Comparison of ENCODE assay signal across 26 cellular contexts in genomic region chrX:68534696-68535095, GRCh38.
"Had no signal": no experiment of that assay in that cellular context is flagged by ENCODE, and none has a peak within 500 bp of the region (broad histone marks: within the 10 kb centered on the region; RNA-seq: fewer than 3 reads in every experiment).

No MANE protein-coding gene starts in this region.

- H3K36me3 ChIP-seq: ovary had no signal

- H3K4me3 ChIP-seq: hepatocyte, ovary, psoas muscle, right atrium auricular region, thyroid gland had no signal

- H3K4me1 Mint-ChIP-seq: immature natural killer cell had no signal

- H3K4me3 Mint-ChIP-seq: activated naive CD8-positive, alpha-beta T cell treated with anti-CD3 and anti-CD28 coated beads for 36 hours; activated T-cell treated with anti-CD3 and anti-CD28 coated beads, Interleukin-2, amount 50 U/mL, for 4 hours; immature natural killer cell; natural killer cell treated with Interleukin-12 subunit alpha and Interleukin-12 subunit beta and Interleukin-15 and Interleukin-18, amount 100 ng/mL, for 72 hours; stimulated activated naive CD8-positive, alpha-beta T cell treated with anti-CD3 and anti-CD28 coated beads, Interleukin-15, Interleukin-2, amounts not matched to agents 100 ng/mL and 50 ng/mL, for 24 hours; T-helper 1 cell treated with Interleukin-12 subunit alpha and Interleukin-12 subunit beta and Interleukin-4 antibody, amounts not matched to agents 30 μg/mL and 1 μg/mL, for 36 hours had no signal

- H3K79me2 ChIP-seq: hepatocyte had no signal

- H3K4me2 ChIP-seq: hepatocyte had no signal

- H3K27ac ChIP-seq: ovary, right atrium auricular region, thyroid gland had no signal

- H3K9me3 ChIP-seq: ovary, psoas muscle, thyroid gland had no signal

- ATAC-seq: activated T-cell treated with anti-CD3 and anti-CD28 coated beads, Interleukin-2, amount 50 U/mL, for 4 hours; left ventricle myocardium superior; natural killer cell treated with Interleukin-12 subunit alpha and Interleukin-12 subunit beta and Interleukin-15 and Interleukin-18, amount 100 ng/mL, for 72 hours; psoas muscle had no signal

- H2AFZ ChIP-seq: hepatocyte had no signal

- H3K9me3 Mint-ChIP-seq: activated naive CD8-positive, alpha-beta T cell treated with anti-CD3 and anti-CD28 coated beads for 36 hours; activated T-cell treated with anti-CD3 and anti-CD28 coated beads, Interleukin-2, amount 50 U/mL, for 4 hours; activated T-helper 2 cell treated with anti-CD3 and anti-CD28 coated beads, Interferon-gamma antibody, Interleukin-2, Interleukin-4, amounts not matched to agents 10 μg/mL and 5 μg/mL and 100 μg/mL, durations not matched to agents 14 hours and 24 hours and 36 hours; immature natural killer cell; natural killer cell treated with Interleukin-12 subunit alpha and Interleukin-12 subunit beta and Interleukin-15 and Interleukin-18, amount 100 ng/mL, for 72 hours; stimulated activated naive CD8-positive, alpha-beta T cell treated with anti-CD3 and anti-CD28 coated beads, Interleukin-15, Interleukin-2, amounts not matched to agents 100 ng/mL and 50 ng/mL, for 24 hours; T-helper 1 cell treated with Interleukin-12 subunit alpha and Interleukin-12 subunit beta and Interleukin-4 antibody, amounts not matched to agents 30 μg/mL and 1 μg/mL, for 36 hours had no signal

- H3K27me3 Mint-ChIP-seq: activated naive CD8-positive, alpha-beta T cell treated with anti-CD3 and anti-CD28 coated beads for 36 hours; stimulated activated naive CD8-positive, alpha-beta T cell treated with anti-CD3 and anti-CD28 coated beads, Interleukin-15, Interleukin-2, amounts not matched to agents 100 ng/mL and 50 ng/mL, for 24 hours had no signal

- H3K4me1 ChIP-seq: right atrium auricular region, thyroid gland had no signal

- H3K27ac Mint-ChIP-seq: activated naive CD8-positive, alpha-beta T cell treated with anti-CD3 and anti-CD28 coated beads for 36 hours; activated T-helper 2 cell treated with anti-CD3 and anti-CD28 coated beads, Interferon-gamma antibody, Interleukin-2, Interleukin-4, amounts not matched to agents 10 μg/mL and 5 μg/mL and 100 μg/mL, durations not matched to agents 14 hours and 24 hours and 36 hours; immature natural killer cell; natural killer cell treated with Interleukin-12 subunit alpha and Interleukin-12 subunit beta and Interleukin-15 and Interleukin-18, amount 100 ng/mL, for 72 hours; stimulated activated naive CD8-positive, alpha-beta T cell treated with anti-CD3 and anti-CD28 coated beads, Interleukin-15, Interleukin-2, amounts not matched to agents 100 ng/mL and 50 ng/mL, for 24 hours; T-helper 1 cell treated with Interleukin-12 subunit alpha and Interleukin-12 subunit beta and Interleukin-4 antibody, amounts not matched to agents 30 μg/mL and 1 μg/mL, for 36 hours had no signal

- DNase-seq: activated CD4-positive, alpha-beta T cell treated with anti-CD3 and anti-CD28 coated beads for 4 hours; activated CD4-positive, alpha-beta T cell treated with anti-CD3 and anti-CD28 coated beads, Interleukin-2, amount 50 U/mL, for 48 hours; activated CD4-positive, CD25-positive, alpha-beta regulatory T cell; activated CD8-positive, alpha-beta memory T cell treated with anti-CD3 and anti-CD28 coated beads, Interleukin-2, amount 50 U/mL, for 48 hours; activated naive CD4-positive, alpha-beta T cell; activated naive CD8-positive, alpha-beta T cell treated with anti-CD3 and anti-CD28 coated beads for 36 hours; activated T-cell treated with anti-CD3 and anti-CD28 coated beads, Interleukin-2, amount 50 U/mL, for 4 hours; amniotic stem cell; erythroblast; glutamatergic neuron; immature natural killer cell; kidney glomerular epithelial cell; left ventricle myocardium superior; midbrain; ovary; psoas muscle; stimulated activated CD4-positive, alpha-beta T cell treated with anti-CD3 and anti-CD28 coated beads, Interleukin-12 subunit alpha, Interleukin-12 subunit beta, amount 100 ng/mL, for 4 hours; substantia nigra; thyroid gland had no signal

- H3K27me3 ChIP-seq: hepatocyte, ovary, right atrium auricular region, thyroid gland had no signal

- FAIRE-seq: frontal cortex had no signal
